Comparison of ENCODE assay signal across 8 cellular contexts in the genomic region with DNA sequence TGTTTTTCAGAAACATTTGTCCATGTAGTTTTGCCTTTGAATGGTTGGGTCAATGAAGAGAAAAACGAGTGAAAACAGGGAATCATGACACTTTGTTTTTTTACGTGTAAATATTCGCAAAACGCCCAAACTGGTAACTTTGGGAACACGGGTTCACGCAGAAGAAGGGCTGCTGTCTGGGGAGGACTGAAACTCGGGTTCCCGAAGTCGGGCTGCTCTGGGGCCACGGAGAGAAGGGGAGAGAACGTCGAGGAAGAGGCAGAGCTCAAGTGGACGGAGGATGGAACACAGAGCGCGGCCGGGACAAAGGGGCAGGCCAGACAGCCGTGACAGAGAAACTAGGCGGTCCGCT. TPM values are rescaled to one million over a fixed set of nuclear protein-coding genes. Genes with fewer than 3 reads are reported as not detected.
A peak's percentile ranks its signal among the peaks of the same experiment; 100 is the strongest.
DNase-seq lines count a peak whose midpoint lies in the region; ATAC-seq and TF ChIP-seq lines count a peak whose summit lies in the region.

No MANE protein-coding gene starts in this region.

- CTCF ChIA-PET in WTC11 (lab: Charles Lee): interaction anchor here (0.6 to 3.3 kb wide), 5 partner anchors 8 to 973 kb away, joined by 3 to 22 read pairs (median 4); no protein-coding TSS in a partner anchor

- peak overlapping the region; percentile 95 for H3K27ac ChIP-seq in left ventricle myocardium inferior (replicated peaks)
- peak overlapping the region; percentile 90 to 98 (median 96) for H3K27ac ChIP-seq in sigmoid colon

- H3K27ac Mint-ChIP-seq in WTC11: peak overlapping the region; percentile 98

- no peak for TF ChIP-seq POLR2A in sigmoid colon (IDR thresholded peaks at IDR 0.05)

- peaks cover 7% of the 10 kb centered on the region for H3K9me3 ChIP-seq in left ventricle myocardium inferior (replicated peaks)
- H3K9me3 ChIP-seq in sigmoid colon: no peaks in the 10 kb centered on the region

- intact Hi-C loops in left ventricle myocardium inferior (cut with micrococcal nuclease): loop anchor here (10.0 kb wide), 1 partner anchor 316 kb away; no protein-coding TSS in a partner anchor
- intact Hi-C loops in sigmoid colon (cut with DNase I): loop anchor here (2.0 to 10.0 kb wide), 4 partner anchors 92 to 914 kb away; a partner anchor contains a TSS

- TF ChIP-seq EP300 in sigmoid colon (IDR thresholded peaks at IDR 0.05): no peak

- peaks cover 8% of the 10 kb centered on the region for H3K9me3 Mint-ChIP-seq in WTC11

- H3K36me3 ChIP-seq in left ventricle myocardium inferior: no peaks in the 10 kb centered on the region
- H3K36me3 ChIP-seq in sigmoid colon: no peaks in the 10 kb centered on the region

- peak overlapping the region; percentile 89 for H3K4me3 Mint-ChIP-seq in WTC11

- H3K27me3 ChIP-seq in left ventricle myocardium inferior (ENCODE audit: low read depth): no peaks in the 10 kb centered on the region
- H3K27me3 ChIP-seq in sigmoid colon: no peaks in the 10 kb centered on the region

- H3K27me3 Mint-ChIP-seq in WTC11 (ENCODE audit: low read depth): no peaks in the 10 kb centered on the region; the same call in 1 of the 2 replicates

- H3K36me3 Mint-ChIP-seq in WTC11: peaks cover 6% of the 10 kb centered on the region

- peaks cover 21% of the 10 kb centered on the region for H3K4me1 ChIP-seq in left ventricle myocardium inferior
- peaks cover 0 to 9% (median 7%) of the 10 kb centered on the region in 4 donors for H3K4me1 ChIP-seq in sigmoid colon

- H3K4me1 Mint-ChIP-seq in WTC11: peaks cover 28% of the 10 kb centered on the region

- 1% methylated on average over 19 of the region's 19 CpGs for WGBS in sigmoid colon, 2 donors

- DNase-seq in AG08396 (ENCODE audit: low spot score): peak; percentile 76
- peak; percentile 65 for DNase-seq in WTC11 (ENCODE audit: low spot score)
- DNase-seq in left ventricle myocardium inferior: peak; percentile 80
- DNase-seq in sigmoid colon: no peak
- DNase-seq in kidney tubule cell (ENCODE audit: low spot score): no peak
- DNase-seq in GM19240 (ENCODE audit: insufficient read length, low spot score): no peak

- H3K4me3 ChIP-seq in left ventricle myocardium inferior (peak overlapping the region; percentile 77), sigmoid colon (peak overlapping the region; percentile 54 to 73 (median 69))

- TF ChIP-seq CTCF in WTC11 (IDR thresholded peaks at IDR 0.05) (no peak), left ventricle myocardium inferior (IDR thresholded peaks at IDR 0.05; ENCODE audit: borderline replicate concordance) (no peak), sigmoid colon (IDR thresholded peaks at IDR 0.05) (no peak)

- POLR2A ChIA-PET in WTC11 (lab: Charles Lee): interaction anchor here (0.7 to 2.6 kb wide), 5 partner anchors 9 to 264 kb away, joined by 3 to 29 read pairs (median 13); a partner anchor contains a TSS

- ATAC-seq in GM18517 (IDR thresholded peaks at IDR 0.05; ENCODE audit: unreplicated experiment) (peak; percentile 42), HG03175 (IDR thresholded peaks at IDR 0.05; ENCODE audit: unreplicated experiment) (peak; percentile 48), WTC11 (peak; percentile 38)

TF ChIP-seq in WTC11, 78 proteins besides CTCF, POLR2A, EP300 and RAD21:
- TF ChIP-seq TEAD1 (CRISPR knock-in tag; IDR thresholded peaks at IDR 0.05) (peak; percentile 11; the same call in 1 of the 2 replicates), ZNF263 (CRISPR knock-in tag; IDR thresholded peaks at IDR 0.05; ENCODE audit: low read depth) (no peak)

RNA-seq across cellular contexts. Expression of a gene that starts 0.5 kb away (rescaled TPM):
- total RNA-seq in WTC11 (2021) (6.7 to 9.5 TPM (median 8.1 TPM) in 3 replicates), left ventricle myocardium inferior (16.3 TPM), sigmoid colon (10 to 100 TPM in 3 of 4 donors, 1 to 10 TPM in 1; 6.6 to 30.7 (median 19.4) TPM)
- 10 to 100 TPM in 2 of 3 donors, 1 to 10 TPM in 1; 8.4 to 34.2 (median 26.1) TPM for polyA plus RNA-seq in sigmoid colon

RNA-seq across cellular contexts. Expression of a gene that starts 43.0 kb away (rescaled TPM):
- total RNA-seq in WTC11 (2021) (27.5 to 27.8 TPM (median 27.8 TPM) in 3 replicates), left ventricle myocardium inferior (13.4 TPM), sigmoid colon (10 to 100 TPM; 12.5 to 46.4 (median 21.7) TPM)
- polyA plus RNA-seq in sigmoid colon: 10 to 100 TPM; 20.4 to 68.9 (median 39.0) TPM

Comparison
In these comparisons a context has a peak if more than half of its experiments do, and no peak if none do; other contexts are left out.
1. DNase-seq: peak in AG08396 (single experiment), WTC11 (single experiment) and left ventricle myocardium inferior (single experiment); none in sigmoid colon (single experiment), kidney tubule cell (single experiment) and GM19240 (single experiment).
2. Peak in every context shown above with its lines, with median percentiles within 50 percentile points of each other: ATAC-seq.